In genomic region chr6:42781546-42781810, GRCh38 we compare ENCODE assay signal across 8 cellular contexts. TPM values are rescaled to one million over a fixed set of nuclear protein-coding genes. Genes with fewer than 3 reads are reported as not detected.
DNase-seq lines count a peak whose midpoint lies in the region; ATAC-seq and TF ChIP-seq lines count a peak whose summit lies in the region.

No MANE protein-coding gene starts in this region.

- H3K27me3 ChIP-seq in iPS-15b (ENCODE audit: control insufficient read depth, insufficient read depth, low read length), result no peaks in the 10 kb centered on the region
- H3K27me3 ChIP-seq in thymus (ENCODE audit: control insufficient read depth, insufficient read depth), result no peaks in the 10 kb centered on the region

- DNase-seq in activated gamma-delta T cell treated with Interleukin-2 at 50 U/mL for 16 hours (peak; percentile 23), activated gamma-delta T cell (lab: John Stamatoyannopoulos, UW) (no peak), activated B cell treated with CpG ODN at 0.5 μM for 24 hours (no peak), NOMO-1 treated with DMSO at 0.1 percent for 48 hours (lab: John Stamatoyannopoulos, UW; ENCODE audit: unreplicated experiment) (no peak)

- peak overlapping the region; percentile 97 for H3K4me3 Mint-ChIP-seq in activated B cell treated with CpG ODN at 0.5 μM for 24 hours

- no peak overlapping the region for H3K27ac ChIP-seq in thymus (ENCODE audit: low read depth)

- no peak overlapping the region for H3K9ac ChIP-seq in iPS-15b (ENCODE audit: low read depth, low read length)

- intact Hi-C loops in activated B cell treated with CpG ODN at 0.5 μM for 24 hours (cut with micrococcal nuclease), result loop anchor here (5.0 kb wide), 3 partner anchors 41 to 391 kb away; partner anchors contain the start of genes KLC4, MRPL2 and SRF

- ATAC-seq in activated B cell treated with CpG ODN at 0.5 μM for 24 hours (ENCODE audit: low read depth), result no peak
- no peak for ATAC-seq in GM18861 (IDR thresholded peaks at IDR 0.05; ENCODE audit: unreplicated experiment)
- no peak for ATAC-seq in HG03139 (IDR thresholded peaks at IDR 0.05; ENCODE audit: unreplicated experiment)

- H3K4me3 ChIP-seq in iPS-15b (ENCODE audit: low read depth, low read length) (peak overlapping the region; percentile 30), thymus (ENCODE audit: low read length) (peak overlapping the region; percentile 98)

- H3K9me3 ChIP-seq in iPS-15b (ENCODE audit: control insufficient read depth, insufficient read depth, low read length), result no peaks in the 10 kb centered on the region
- no peaks in the 10 kb centered on the region for H3K9me3 ChIP-seq in thymus (ENCODE audit: control insufficient read depth)

- peaks cover 16% of the 10 kb centered on the region for H3K36me3 Mint-ChIP-seq in activated B cell treated with CpG ODN at 0.5 μM for 24 hours (ENCODE audit: low read depth)

- peaks cover 15% of the 10 kb centered on the region for H3K4me1 ChIP-seq in iPS-15b (ENCODE audit: control insufficient read depth, insufficient read depth, low read length)
- H3K4me1 ChIP-seq in thymus (ENCODE audit: control insufficient read depth, insufficient read depth, low read length), result peaks cover 2% of the 10 kb centered on the region

- POLR2A ChIA-PET in activated B cell treated with CpG ODN at 0.5 μM for 24 hours (lab: Charles Lee), result interaction anchor here (0.6 to 27.3 kb wide), 18 partner anchors 9 to 994 kb away, joined by 3 to 1220 read pairs (median 10); partner anchors contain the start of genes CNPY3, PPP2R5D, RPL7L1 and TBCC

- peaks cover 48% of the 10 kb centered on the region for H3K4me1 Mint-ChIP-seq in activated B cell treated with CpG ODN at 0.5 μM for 24 hours

- CTCF ChIA-PET in activated B cell treated with CpG ODN at 0.5 μM for 24 hours (lab: Charles Lee), result no interaction called here

- WGBS in thymus, result 5% methylated on average over 4 of the region's 4 CpGs

- TF ChIP-seq CTCF in activated B cell treated with CpG ODN at 0.5 μM for 24 hours (IDR thresholded peaks at IDR 0.05), result no peak

- H3K9me3 Mint-ChIP-seq in activated B cell treated with CpG ODN at 0.5 μM for 24 hours, result no peaks in the 10 kb centered on the region

- H3K27me3 Mint-ChIP-seq in activated B cell treated with CpG ODN at 0.5 μM for 24 hours, result no peaks in the 10 kb centered on the region

- H3K36me3 ChIP-seq in iPS-15b (ENCODE audit: control insufficient read depth, insufficient read depth, low read length) (no peaks in the 10 kb centered on the region), thymus (ENCODE audit: control insufficient read depth, insufficient read depth) (no peaks in the 10 kb centered on the region)

- peak overlapping the region; percentile 100 for H3K27ac Mint-ChIP-seq in activated B cell treated with CpG ODN at 0.5 μM for 24 hours

RNA-seq across cellular contexts. Expression of gene BICRAL, which starts 0.4 kb away (rescaled TPM):
- 25.2 and 25.5 TPM in 2 replicates for total RNA-seq in activated B cell treated with CpG ODN at 0.5 μM for 24 hours
- polyA plus RNA-seq in thymus, result 6.7 TPM

RNA-seq across cellular contexts. Expression of gene TBCC, which starts 35.6 kb away (rescaled TPM):
- total RNA-seq in activated B cell treated with CpG ODN at 0.5 μM for 24 hours, result 41.5 and 41.7 TPM in 2 replicates
- 64.5 TPM for polyA plus RNA-seq in thymus

RNA-seq across cellular contexts. Expression of gene PRPH2, which starts 59.1 kb away (rescaled TPM):
- 0.07 TPM in 1 of 2 replicates, not detected in the other for total RNA-seq in activated B cell treated with CpG ODN at 0.5 μM for 24 hours
- polyA plus RNA-seq in thymus, result 0.39 TPM
